Comparison of ENCODE assay signal across 1 cellular context in the genomic region with DNA sequence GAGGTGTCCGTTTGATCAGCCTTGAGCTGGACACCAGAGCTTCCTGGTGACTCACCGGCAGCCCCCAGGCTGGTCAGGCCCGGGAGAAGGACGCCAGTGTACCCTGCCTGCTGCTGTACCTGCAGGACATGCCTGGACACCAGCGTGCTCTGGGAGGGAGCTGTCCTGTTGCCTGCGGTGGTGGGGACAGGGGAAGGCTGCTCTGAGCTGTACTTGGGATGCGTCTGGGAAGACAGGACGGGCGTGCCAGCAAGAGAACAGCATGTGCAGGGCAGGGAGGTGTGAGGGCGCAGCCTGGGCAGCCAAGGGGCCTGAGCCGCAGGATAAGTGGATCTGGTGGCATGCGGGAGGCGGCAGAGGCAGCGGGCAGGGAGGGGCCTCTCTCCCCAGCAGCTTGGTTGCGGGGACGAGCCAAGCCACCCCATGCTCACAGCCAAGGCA.
TF ChIP-seq lines count a peak whose summit lies in the region.

No MANE protein-coding gene starts in this region.

TF ChIP-seq in K562, 482 proteins besides CTCF, POLR2A, EP300 and RAD21:
- TF ChIP-seq ZNF696 (CRISPR knock-in tag; conservative IDR thresholded peaks at IDR 0.05) (no peak), PURB (CRISPR knock-in tag; IDR thresholded peaks at IDR 0.05; ENCODE audit: low read depth) (no peak), SMAD2 (IDR thresholded peaks at IDR 0.05; ENCODE audit: low read depth, low read length) (no peak), PREB (CRISPR knock-in tag; IDR thresholded peaks at IDR 0.05) (no peak)
- TF ChIP-seq, protein P1, sequence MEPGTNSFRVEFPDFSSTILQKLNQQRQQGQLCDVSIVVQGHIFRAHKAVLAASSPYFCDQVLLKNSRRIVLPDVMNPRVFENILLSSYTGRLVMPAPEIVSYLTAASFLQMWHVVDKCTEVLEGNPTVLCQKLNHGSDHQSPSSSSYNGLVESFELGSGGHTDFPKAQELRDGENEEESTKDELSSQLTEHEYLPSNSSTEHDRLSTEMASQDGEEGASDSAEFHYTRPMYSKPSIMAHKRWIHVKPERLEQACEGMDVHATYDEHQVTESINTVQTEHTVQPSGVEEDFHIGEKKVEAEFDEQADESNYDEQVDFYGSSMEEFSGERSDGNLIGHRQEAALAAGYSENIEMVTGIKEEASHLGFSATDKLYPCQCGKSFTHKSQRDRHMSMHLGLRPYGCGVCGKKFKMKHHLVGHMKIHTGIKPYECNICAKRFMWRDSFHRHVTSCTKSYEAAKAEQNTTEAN (CRISPR knock-in tag; IDR thresholded peaks at IDR 0.05), result no peak
TF ChIP-seq in K562: peak in this region for 0.
